Comparison of ENCODE assay signal across 12 cellular contexts in the genomic region with DNA sequence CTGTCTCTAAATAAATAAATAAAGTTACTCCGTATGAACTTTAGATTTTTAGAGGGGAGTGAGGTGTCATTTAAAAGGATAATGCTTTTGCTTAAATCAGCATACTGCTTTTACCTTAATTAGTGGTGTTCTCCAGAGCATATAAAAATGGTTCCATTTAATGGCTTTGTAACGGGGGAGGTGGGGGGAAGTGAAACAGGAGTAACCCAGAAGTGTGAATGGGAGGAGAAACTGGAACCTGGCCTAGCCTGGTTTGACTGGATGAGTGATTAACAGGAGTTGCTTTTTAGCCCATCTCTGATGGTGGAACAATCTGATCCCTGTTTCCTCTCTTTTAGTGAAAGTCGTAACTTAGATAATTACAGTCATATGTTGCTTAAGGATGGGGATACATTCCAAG. TPM values are rescaled to one million over a fixed set of nuclear protein-coding genes. Genes with fewer than 3 reads are reported as not detected.
A peak's percentile ranks its signal among the peaks of the same experiment; 100 is the strongest.
DNase-seq lines count a peak whose midpoint lies in the region; ATAC-seq and TF ChIP-seq lines count a peak whose summit lies in the region.
"Had no signal": no experiment of that assay in that cellular context is flagged by ENCODE, and none has a peak within 500 bp of the region (broad histone marks: within the 10 kb centered on the region; RNA-seq: fewer than 3 reads in every experiment).

No MANE protein-coding gene starts in this region.

- H3K27ac ChIP-seq in Panc1 (ENCODE audit: low read length): peak overlapping the region; percentile 90
- peak overlapping the region; percentile 56 for H3K27ac ChIP-seq in substantia nigra (ENCODE audit: low read depth, low read length, poor library complexity, severe bottlenecking)

- H3K4me3 ChIP-seq in Panc1 (ENCODE audit: low read depth in 2 of 2, low read length in 2 of 2): peak overlapping the region in 1 of 2 experiments; percentile 71; a peak in 2 of 4 replicates

- no peak for DNase-seq in activated CD4-positive, alpha-beta T cell treated with anti-CD3 and anti-CD28 coated beads, Interleukin-2, amount 10 ng/mL, durations not matched to agents 7 days and 5 days
- no peak for DNase-seq in activated CD4-positive, alpha-beta T cell treated with anti-CD3 and anti-CD28 coated beads for 4 hours
- DNase-seq in Panc1 (ENCODE audit: low read depth, low spot score) (no peak), germinal center (ENCODE audit: low spot score) (peak; percentile 46), substantia nigra (lab: John Stamatoyannopoulos, UW) (no peak), head of caudate nucleus (no peak), midbrain (lab: John Stamatoyannopoulos, UW) (no peak), superior temporal gyrus (ENCODE audit: extremely low spot score) (no peak)
- DNase-seq: foreskin melanocyte had no signal

- TF ChIP-seq CTCF in Panc1 (IDR thresholded peaks at IDR 0.05): no peak

- in situ Hi-C loops in Panc1 (cut with HindIII; ENCODE audit: low pct_unique_long_range_greater_than_20kb, low sequenced_read_pairs): no loop called here

- CTCF ChIA-PET in activated CD4-positive, alpha-beta T cell treated with anti-CD3 and anti-CD28 coated beads, Interleukin-2, amount 10 ng/mL, durations not matched to agents 7 days and 5 days (lab: Charles Lee): interaction anchor here (1.1 to 1.8 kb wide), 2 partner anchors 54 to 144 kb away, joined by 3 to 6 read pairs; no protein-coding TSS in a partner anchor
- CTCF ChIA-PET in Panc1 (lab: Charles Lee): no interaction called here

- no TSS peak for BruUV-seq in Panc1 (replicated peaks; lab: Mats Ljungman, UMichigan)

- no peaks in the 10 kb centered on the region for H3K9me3 ChIP-seq in Panc1 (ENCODE audit: control insufficient read depth, insufficient read depth, low read depth, low read length)

- no peak for ATAC-seq in Panc1

- POLR2A ChIA-PET in activated CD4-positive, alpha-beta T cell treated with anti-CD3 and anti-CD28 coated beads, Interleukin-2, amount 10 ng/mL, durations not matched to agents 7 days and 5 days (lab: Charles Lee): interaction anchor here (0.7 kb wide), 1 partner anchor 457 kb away, joined by 4 read pairs; no protein-coding TSS in a partner anchor
- POLR2A ChIA-PET in Panc1 (lab: Charles Lee): interaction anchor here (0.5 kb wide), 1 partner anchor 27 kb away, joined by 7 read pairs; no protein-coding TSS in a partner anchor

- H3K36me3 ChIP-seq in Panc1 (ENCODE audit: control insufficient read depth, insufficient read depth, low read length): peaks cover 17% of the 10 kb centered on the region

- H3K4me1 Mint-ChIP-seq in activated CD4-positive, alpha-beta T cell treated with anti-CD3 and anti-CD28 coated beads, Interleukin-2, amount 10 ng/mL, durations not matched to agents 7 days and 5 days: peaks cover 61% of the 10 kb centered on the region

- H3K36me3 Mint-ChIP-seq in activated CD4-positive, alpha-beta T cell treated with anti-CD3 and anti-CD28 coated beads, Interleukin-2, amount 10 ng/mL, durations not matched to agents 7 days and 5 days (ENCODE audit: low read depth): peaks cover 29% of the 10 kb centered on the region

- peaks cover 8% of the 10 kb centered on the region for H3K27me3 Mint-ChIP-seq in activated CD4-positive, alpha-beta T cell treated with anti-CD3 and anti-CD28 coated beads, Interleukin-2, amount 10 ng/mL, durations not matched to agents 7 days and 5 days

- peak overlapping the region; percentile 97 for H3K27ac Mint-ChIP-seq in activated CD4-positive, alpha-beta T cell treated with anti-CD3 and anti-CD28 coated beads, Interleukin-2, amount 10 ng/mL, durations not matched to agents 7 days and 5 days

- H3K9me3 Mint-ChIP-seq in activated CD4-positive, alpha-beta T cell treated with anti-CD3 and anti-CD28 coated beads, Interleukin-2, amount 10 ng/mL, durations not matched to agents 7 days and 5 days: no peaks in the 10 kb centered on the region

- no peaks in the 10 kb centered on the region for H3K27me3 ChIP-seq in Panc1 (ENCODE audit: control insufficient read depth, insufficient read depth, low read length)

- intact Hi-C loops in Panc1 (cut with micrococcal nuclease; ENCODE audit: unreplicated experiment) (loop anchor here (5.0 kb wide), 1 partner anchor 55 kb away; no protein-coding TSS in a partner anchor), head of caudate nucleus (cut with DNase I) (loop anchor here (5.0 to 10.0 kb wide), 2 partner anchors 50 to 303 kb away; no protein-coding TSS in a partner anchor)

- H3K4me1 ChIP-seq in Panc1 (ENCODE audit: control insufficient read depth, insufficient read depth, low read length): peaks cover 36% of the 10 kb centered on the region

- peak overlapping the region; percentile 84 for H3K4me3 Mint-ChIP-seq in activated CD4-positive, alpha-beta T cell treated with anti-CD3 and anti-CD28 coated beads, Interleukin-2, amount 10 ng/mL, durations not matched to agents 7 days and 5 days

RNA-seq across cellular contexts. Expression of a gene that starts 1.6 kb away (rescaled TPM):
- total RNA-seq in activated CD4-positive, alpha-beta T cell treated with anti-CD3 and anti-CD28 coated beads, Interleukin-2, amount 10 ng/mL, durations not matched to agents 7 days and 5 days: 100 to 1,000 TPM; 145 to 163 TPM
- total RNA-seq in Panc1 (2021; ENCODE audit: unreplicated experiment): 310 TPM
- 250 TPM for polyA plus RNA-seq in Panc1 (2012; ENCODE audit: insufficient read length)

RNA-seq across cellular contexts. Expression of a gene that starts 36.5 kb away (rescaled TPM):
- not detected for total RNA-seq in activated CD4-positive, alpha-beta T cell treated with anti-CD3 and anti-CD28 coated beads, Interleukin-2, amount 10 ng/mL, durations not matched to agents 7 days and 5 days
- total RNA-seq in Panc1 (2021; ENCODE audit: unreplicated experiment): not detected
- polyA plus RNA-seq in Panc1 (2012; ENCODE audit: insufficient read length): not detected
- total RNA-seq: M059J; T-helper 1 cell treated with Interleukin-12 subunit alpha and Interleukin-12 subunit beta and Interleukin-4 antibody, amounts not matched to agents 30 ng/mL and 1 ng/mL, for 36 hours had no signal
- polyA plus RNA-seq: BJ had no signal

RNA-seq across cellular contexts. Expression of a gene that starts 40.7 kb away (rescaled TPM):
- total RNA-seq in activated CD4-positive, alpha-beta T cell treated with anti-CD3 and anti-CD28 coated beads, Interleukin-2, amount 10 ng/mL, durations not matched to agents 7 days and 5 days: not detected
- 0.26 TPM for total RNA-seq in Panc1 (2021; ENCODE audit: unreplicated experiment)
- polyA plus RNA-seq in Panc1 (2012; ENCODE audit: insufficient read length): 0.86 TPM
- total RNA-seq: M059J; T-helper 1 cell treated with Interleukin-12 subunit alpha and Interleukin-12 subunit beta and Interleukin-4 antibody, amounts not matched to agents 30 ng/mL and 1 ng/mL, for 36 hours had no signal
- polyA plus RNA-seq: BJ had no signal
